Comparison of ENCODE assay signal across 10 cellular contexts in genomic region chr12:105523164-105524057, GRCh38.
DNase-seq lines count a peak whose midpoint lies in the region; ATAC-seq and TF ChIP-seq lines count a peak whose summit lies in the region.
"Had no signal": no experiment of that assay in that cellular context is flagged by ENCODE, and none has a peak within 500 bp of the region (broad histone marks: within the 10 kb centered on the region; RNA-seq: fewer than 3 reads in every experiment).

No MANE protein-coding gene starts in this region.

- WGBS in neuronal stem cell (ENCODE audit: extremely low coverage in 2 of 2, insufficient read length in 2 of 2, insufficient replicate concordance in 1 of 2), 2 donors = no CpG with 5 or more reads among the region's 16 CpGs

- DNase-seq in A172 (ENCODE audit: low spot score) (peak; percentile 43), NCI-H446 treated with DMSO at 0.1 percent for 48 hours (lab: John Stamatoyannopoulos, UW) (peak; percentile 59), fibroblast of the aortic adventitia (ENCODE audit: low read depth) (peak; percentile 96), neuronal stem cell (ENCODE audit: low spot score) (peak; percentile 18), GM13976 (ENCODE audit: low spot score) (no peak), NCI-H345 treated with DMSO at 0.1 percent for 48 hours (lab: John Stamatoyannopoulos, UW; ENCODE audit: unreplicated experiment) (no peak)
- no peak for DNase-seq in stimulated activated CD4-positive, alpha-beta T cell treated with anti-CD3 and anti-CD28 coated beads, Interleukin-2, amount 100 ng/mL, for 24 hours
- DNase-seq: activated naive CD4-positive, alpha-beta T cell treated with anti-CD3 and anti-CD28 coated beads, Interleukin-2, amount 10 ng/mL, durations not matched to agents 7 days and 5 days; pancreas had no signal

- no peak overlapping the region for H4K91ac ChIP-seq in neuronal stem cell (ENCODE audit: low read depth, low read length, poor library complexity)

- no peak overlapping the region for H2BK12ac ChIP-seq in neuronal stem cell (ENCODE audit: low read length)

- no peak overlapping the region for H3K4me3 ChIP-seq in fibroblast of the aortic adventitia (ENCODE audit: low read depth, low read length)
- H3K4me3 ChIP-seq in neuronal stem cell (ENCODE audit: low read length in 2 of 2) = no peak overlapping the region
- H3K4me3 ChIP-seq: pancreas had no signal

- H3K9me3 ChIP-seq in neuronal stem cell (replicated peaks in 1 of 2; ENCODE audit: control insufficient read depth in 2 of 2, insufficient read depth in 1 of 2, low read depth in 1 of 2, low read length in 2 of 2) = no peaks in the 10 kb centered on the region
- H3K9me3 ChIP-seq: pancreas had no signal

- H3K27ac ChIP-seq in neuronal stem cell (replicated peaks; ENCODE audit: low read length) = no peak overlapping the region
- H3K27ac ChIP-seq: pancreas had no signal

- H3K4me2 ChIP-seq in neuronal stem cell (ENCODE audit: insufficient read depth, low read length, poor library complexity, severe bottlenecking) = no peak overlapping the region

- H4K8ac ChIP-seq in neuronal stem cell (ENCODE audit: low read depth, low read length) = no peak overlapping the region

- peak overlapping the region; percentile 65 for H2AFZ ChIP-seq in neuronal stem cell (ENCODE audit: low read length)

- H3K36me3 ChIP-seq in neuronal stem cell (replicated peaks in 1 of 2; ENCODE audit: control insufficient read depth in 2 of 2, insufficient read depth in 2 of 2, low read length in 2 of 2) = no peaks in the 10 kb centered on the region
- H3K36me3 ChIP-seq: pancreas had no signal

- in situ Hi-C loops in GM13976 (cut with MboI; ENCODE audit: low sequenced_read_pairs, unreplicated experiment) = no loop called here

- no peak overlapping the region for H2AK5ac ChIP-seq in neuronal stem cell (ENCODE audit: low read depth, low read length)

- H3K18ac ChIP-seq in neuronal stem cell (ENCODE audit: low read length) = no peak overlapping the region

- H3K27me3 ChIP-seq in neuronal stem cell (ENCODE audit: control insufficient read depth in 3 of 3, insufficient read depth in 3 of 3, low read depth in 1 of 3, low read length in 3 of 3) = no peaks in the 10 kb centered on the region

- no peak overlapping the region for H2BK5ac ChIP-seq in neuronal stem cell (ENCODE audit: low read length)

- no peak for TF ChIP-seq CTCF in fibroblast of the aortic adventitia (IDR thresholded peaks at IDR 0.05; ENCODE audit: insufficient read depth, low read length)
- no peak for TF ChIP-seq CTCF in GM13976 (IDR thresholded peaks at IDR 0.05; ENCODE audit: borderline replicate concordance, control extremely low read depth, extremely low read depth, insufficient read depth, missing control alignments)

- no peak overlapping the region for H3K23ac ChIP-seq in neuronal stem cell (ENCODE audit: low read depth, low read length, poor library complexity)

- no peaks in the 10 kb centered on the region for H3K79me1 ChIP-seq in neuronal stem cell (ENCODE audit: low read depth, low read length)

- no peak overlapping the region for H2BK120ac ChIP-seq in neuronal stem cell (ENCODE audit: low read depth, low read length)

- no peak overlapping the region for H2BK15ac ChIP-seq in neuronal stem cell (ENCODE audit: low read length)

- no peak for ATAC-seq in HG03175 (IDR thresholded peaks at IDR 0.05; ENCODE audit: unreplicated experiment)

- H3K9ac ChIP-seq in neuronal stem cell (ENCODE audit: low read depth, low read length, poor library complexity) = no peak overlapping the region

- peaks cover 5 to 10% of the 10 kb centered on the region in 2 donors for H3K4me1 ChIP-seq in neuronal stem cell (ENCODE audit: control insufficient read depth in 2 of 2, insufficient read depth in 1 of 2, low read depth in 1 of 2, low read length in 2 of 2)
- H3K4me1 ChIP-seq: pancreas had no signal

- no peak overlapping the region for H3K4ac ChIP-seq in neuronal stem cell (ENCODE audit: low read length)

- H3K14ac ChIP-seq in neuronal stem cell (ENCODE audit: low read length) = no peak overlapping the region

Comparison
In these comparisons a context has a peak if more than half of its experiments do, and no peak if none do; other contexts are left out.
1. DNase-seq: peak in A172 (single experiment), NCI-H446 treated with DMSO at 0.1 percent for 48 hours (single experiment), fibroblast of the aortic adventitia (single experiment) and neuronal stem cell (single experiment); none in GM13976 (single experiment), NCI-H345 treated with DMSO at 0.1 percent for 48 hours (single experiment) and stimulated activated CD4-positive, alpha-beta T cell treated with anti-CD3 and anti-CD28 coated beads, Interleukin-2, amount 100 ng/mL, for 24 hours (0 of 2).